1 cellular context compared by ENCODE assay signal in genomic region chr16:89971495-89972243, GRCh38.
TF ChIP-seq lines count a peak whose summit lies in the region.

No MANE protein-coding gene starts in this region.

TF ChIP-seq in HepG2, 621 proteins besides CTCF, POLR2A, EP300 and RAD21 (continued from another document and continues in another):
- TF ChIP-seq, protein P1, sequence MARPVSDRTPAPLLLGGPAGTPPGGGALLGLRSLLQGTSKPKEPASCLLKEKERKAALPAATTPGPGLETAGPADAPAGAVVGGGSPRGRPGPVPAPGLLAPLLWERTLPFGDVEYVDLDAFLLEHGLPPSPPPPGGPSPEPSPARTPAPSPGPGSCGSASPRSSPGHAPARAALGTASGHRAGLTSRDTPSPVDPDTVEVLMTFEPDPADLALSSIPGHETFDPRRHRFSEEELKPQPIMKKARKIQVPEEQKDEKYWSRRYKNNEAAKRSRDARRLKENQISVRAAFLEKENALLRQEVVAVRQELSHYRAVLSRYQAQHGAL (CRISPR knock-in tag; IDR thresholded peaks at IDR 0.05; ENCODE audit: not compliant biosample characterization), result peak; percentile 69
- TF ChIP-seq U2AF2 (IDR thresholded peaks at IDR 0.05; ENCODE audit: low read depth, low read length) (no peak), CBFB (CRISPR knock-in tag; IDR thresholded peaks at IDR 0.05) (no peak; the same call in 1 of the 2 replicates), ZNF710 (CRISPR knock-in tag; IDR thresholded peaks at IDR 0.05; ENCODE audit: borderline replicate concordance) (no peak), NFYB (CRISPR knock-in tag; IDR thresholded peaks at IDR 0.05) (no peak), POLR2G (IDR thresholded peaks at IDR 0.05; ENCODE audit: low read depth, low read length) (no peak), SP1 (IDR thresholded peaks at IDR 0.05) (no peak), SP1 (CRISPR knock-in tag; IDR thresholded peaks at IDR 0.05) (no peak; the same call in none of the 2 replicates), NFATC3 (CRISPR knock-in tag; IDR thresholded peaks at IDR 0.05) (no peak), KLF13 (CRISPR knock-in tag; IDR thresholded peaks at IDR 0.05) (peak; percentile 86), JDP2 (CRISPR knock-in tag; IDR thresholded peaks at IDR 0.05; ENCODE audit: borderline replicate concordance) (no peak), MLXIP (CRISPR knock-in tag; IDR thresholded peaks at IDR 0.05; ENCODE audit: borderline replicate concordance) (no peak), ZFP1 (CRISPR knock-in tag; IDR thresholded peaks at IDR 0.05) (no peak), LBX2 (CRISPR knock-in tag; IDR thresholded peaks at IDR 0.05; ENCODE audit: borderline replicate concordance) (no peak), DMAP1 (CRISPR knock-in tag; IDR thresholded peaks at IDR 0.05) (no peak), ZNF564 (CRISPR knock-in tag; IDR thresholded peaks at IDR 0.05) (no peak), CC2D1A (CRISPR knock-in tag; IDR thresholded peaks at IDR 0.05) (no peak), MXI1 (IDR thresholded peaks at IDR 0.05; ENCODE audit: borderline replicate concordance, low read depth, low read length) (no peak), ZNF281 (CRISPR knock-in tag; IDR thresholded peaks at IDR 0.05; ENCODE audit: borderline replicate concordance) (0 out of 2 replicates have a peak, but pooled peaks have one; percentile 8), MBNL3 (CRISPR knock-in tag; conservative IDR thresholded peaks at IDR 0.05) (no peak), NCOR1 (IDR thresholded peaks at IDR 0.05; ENCODE audit: borderline replicate concordance, low read length) (no peak), DZIP1 (CRISPR knock-in tag; IDR thresholded peaks at IDR 0.05) (no peak; the same call in 1 of the 2 replicates), SNAI1 (CRISPR knock-in tag; IDR thresholded peaks at IDR 0.05; ENCODE audit: borderline replicate concordance) (no peak; the same call in 1 of the 2 replicates), CCAR2 (optimal IDR thresholded peaks at IDR 0.05; ENCODE audit: low read depth, low read length) (no peak), ZNF782 (CRISPR knock-in tag; IDR thresholded peaks at IDR 0.05; ENCODE audit: borderline replicate concordance) (0 out of 2 replicates have a peak, but pooled peaks have one; percentile 30), TOPORS (CRISPR knock-in tag; IDR thresholded peaks at IDR 0.05) (no peak), IRX3 (CRISPR knock-in tag; IDR thresholded peaks at IDR 0.05; ENCODE audit: borderline replicate concordance, low read depth) (no peak; the same call in 1 of the 2 replicates), ZC3H13 (CRISPR knock-in tag; IDR thresholded peaks at IDR 0.05) (peak; percentile 53), HDAC6 (IDR thresholded peaks at IDR 0.05; ENCODE audit: low read depth, low read length) (no peak), JUNB (CRISPR knock-in tag; IDR thresholded peaks at IDR 0.05; ENCODE audit: borderline replicate concordance) (no peak), ZNF773 (CRISPR knock-in tag; IDR thresholded peaks at IDR 0.05; ENCODE audit: borderline replicate concordance) (no peak), PHF20 (CRISPR knock-in tag; IDR thresholded peaks at IDR 0.05) (no peak), FLYWCH1 (CRISPR knock-in tag; IDR thresholded peaks at IDR 0.05) (no peak)
- TF ChIP-seq, protein P2, sequence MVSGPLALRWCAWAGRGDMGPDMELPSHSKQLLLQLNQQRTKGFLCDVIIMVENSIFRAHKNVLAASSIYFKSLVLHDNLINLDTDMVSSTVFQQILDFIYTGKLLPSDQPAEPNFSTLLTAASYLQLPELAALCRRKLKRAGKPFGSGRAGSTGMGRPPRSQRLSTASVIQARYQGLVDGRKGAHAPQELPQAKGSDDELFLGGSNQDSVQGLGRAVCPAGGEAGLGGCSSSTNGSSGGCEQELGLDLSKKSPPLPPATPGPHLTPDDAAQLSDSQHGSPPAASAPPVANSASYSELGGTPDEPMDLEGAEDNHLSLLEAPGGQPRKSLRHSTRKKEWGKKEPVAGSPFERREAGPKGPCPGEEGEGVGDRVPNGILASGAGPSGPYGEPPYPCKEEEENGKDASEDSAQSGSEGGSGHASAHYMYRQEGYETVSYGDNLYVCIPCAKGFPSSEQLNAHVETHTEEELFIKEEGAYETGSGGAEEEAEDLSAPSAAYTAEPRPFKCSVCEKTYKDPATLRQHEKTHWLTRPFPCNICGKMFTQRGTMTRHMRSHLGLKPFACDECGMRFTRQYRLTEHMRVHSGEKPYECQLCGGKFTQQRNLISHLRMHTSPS (CRISPR knock-in tag; IDR thresholded peaks at IDR 0.05; ENCODE audit: low read depth), result no peak
- TF ChIP-seq, protein P3, sequence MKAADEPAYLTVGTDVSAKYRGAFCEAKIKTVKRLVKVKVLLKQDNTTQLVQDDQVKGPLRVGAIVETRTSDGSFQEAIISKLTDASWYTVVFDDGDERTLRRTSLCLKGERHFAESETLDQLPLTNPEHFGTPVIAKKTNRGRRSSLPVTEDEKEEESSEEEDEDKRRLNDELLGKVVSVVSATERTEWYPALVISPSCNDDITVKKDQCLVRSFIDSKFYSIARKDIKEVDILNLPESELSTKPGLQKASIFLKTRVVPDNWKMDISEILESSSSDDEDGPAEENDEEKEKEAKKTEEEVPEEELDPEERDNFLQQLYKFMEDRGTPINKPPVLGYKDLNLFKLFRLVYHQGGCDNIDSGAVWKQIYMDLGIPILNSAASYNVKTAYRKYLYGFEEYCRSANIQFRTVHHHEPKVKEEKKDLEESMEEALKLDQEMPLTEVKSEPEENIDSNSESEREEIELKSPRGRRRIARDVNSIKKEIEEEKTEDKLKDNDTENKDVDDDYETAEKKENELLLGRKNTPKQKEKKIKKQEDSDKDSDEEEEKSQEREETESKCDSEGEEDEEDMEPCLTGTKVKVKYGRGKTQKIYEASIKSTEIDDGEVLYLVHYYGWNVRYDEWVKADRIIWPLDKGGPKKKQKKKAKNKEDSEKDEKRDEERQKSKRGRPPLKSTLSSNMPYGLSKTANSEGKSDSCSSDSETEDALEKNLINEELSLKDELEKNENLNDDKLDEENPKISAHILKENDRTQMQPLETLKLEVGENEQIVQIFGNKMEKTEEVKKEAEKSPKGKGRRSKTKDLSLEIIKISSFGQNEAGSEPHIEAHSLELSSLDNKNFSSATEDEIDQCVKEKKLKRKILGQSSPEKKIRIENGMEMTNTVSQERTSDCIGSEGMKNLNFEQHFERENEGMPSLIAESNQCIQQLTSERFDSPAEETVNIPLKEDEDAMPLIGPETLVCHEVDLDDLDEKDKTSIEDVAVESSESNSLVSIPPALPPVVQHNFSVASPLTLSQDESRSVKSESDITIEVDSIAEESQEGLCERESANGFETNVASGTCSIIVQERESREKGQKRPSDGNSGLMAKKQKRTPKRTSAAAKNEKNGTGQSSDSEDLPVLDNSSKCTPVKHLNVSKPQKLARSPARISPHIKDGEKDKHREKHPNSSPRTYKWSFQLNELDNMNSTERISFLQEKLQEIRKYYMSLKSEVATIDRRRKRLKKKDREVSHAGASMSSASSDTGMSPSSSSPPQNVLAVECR (CRISPR knock-in tag; IDR thresholded peaks at IDR 0.05; ENCODE audit: borderline replicate concordance), result no peak; the same call in 1 of the 2 replicates
- TF ChIP-seq, protein P4, sequence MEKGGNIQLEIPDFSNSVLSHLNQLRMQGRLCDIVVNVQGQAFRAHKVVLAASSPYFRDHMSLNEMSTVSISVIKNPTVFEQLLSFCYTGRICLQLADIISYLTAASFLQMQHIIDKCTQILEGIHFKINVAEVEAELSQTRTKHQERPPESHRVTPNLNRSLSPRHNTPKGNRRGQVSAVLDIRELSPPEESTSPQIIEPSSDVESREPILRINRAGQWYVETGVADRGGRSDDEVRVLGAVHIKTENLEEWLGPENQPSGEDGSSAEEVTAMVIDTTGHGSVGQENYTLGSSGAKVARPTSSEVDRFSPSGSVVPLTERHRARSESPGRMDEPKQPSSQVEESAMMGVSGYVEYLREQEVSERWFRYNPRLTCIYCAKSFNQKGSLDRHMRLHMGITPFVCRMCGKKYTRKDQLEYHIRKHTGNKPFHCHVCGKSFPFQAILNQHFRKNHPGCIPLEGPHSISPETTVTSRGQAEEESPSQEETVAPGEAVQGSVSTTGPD (CRISPR knock-in tag; IDR thresholded peaks at IDR 0.05), result no peak
- TF ChIP-seq, protein P5, sequence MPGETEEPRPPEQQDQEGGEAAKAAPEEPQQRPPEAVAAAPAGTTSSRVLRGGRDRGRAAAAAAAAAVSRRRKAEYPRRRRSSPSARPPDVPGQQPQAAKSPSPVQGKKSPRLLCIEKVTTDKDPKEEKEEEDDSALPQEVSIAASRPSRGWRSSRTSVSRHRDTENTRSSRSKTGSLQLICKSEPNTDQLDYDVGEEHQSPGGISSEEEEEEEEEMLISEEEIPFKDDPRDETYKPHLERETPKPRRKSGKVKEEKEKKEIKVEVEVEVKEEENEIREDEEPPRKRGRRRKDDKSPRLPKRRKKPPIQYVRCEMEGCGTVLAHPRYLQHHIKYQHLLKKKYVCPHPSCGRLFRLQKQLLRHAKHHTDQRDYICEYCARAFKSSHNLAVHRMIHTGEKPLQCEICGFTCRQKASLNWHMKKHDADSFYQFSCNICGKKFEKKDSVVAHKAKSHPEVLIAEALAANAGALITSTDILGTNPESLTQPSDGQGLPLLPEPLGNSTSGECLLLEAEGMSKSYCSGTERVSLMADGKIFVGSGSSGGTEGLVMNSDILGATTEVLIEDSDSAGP (CRISPR knock-in tag; IDR thresholded peaks at IDR 0.05; ENCODE audit: borderline replicate concordance), result no peak; the same call in 1 of the 2 replicates
- TF ChIP-seq, protein P6, sequence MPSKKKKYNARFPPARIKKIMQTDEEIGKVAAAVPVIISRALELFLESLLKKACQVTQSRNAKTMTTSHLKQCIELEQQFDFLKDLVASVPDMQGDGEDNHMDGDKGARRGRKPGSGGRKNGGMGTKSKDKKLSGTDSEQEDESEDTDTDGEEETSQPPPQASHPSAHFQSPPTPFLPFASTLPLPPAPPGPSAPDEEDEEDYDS (CRISPR knock-in tag; IDR thresholded peaks at IDR 0.05), result no peak
